8 cellular contexts compared by ENCODE assay signal in genomic region chr6:155174576-155175174, GRCh38.
DNase-seq lines count a peak whose midpoint lies in the region; ATAC-seq, FAIRE-seq and TF ChIP-seq lines count a peak whose summit lies in the region.

No MANE protein-coding gene starts in this region.

- in situ Hi-C loops in K562 (cut with MboI): loop anchor here (5.0 kb wide), 2 partner anchors 242 to 497 kb away; no protein-coding TSS in a partner anchor

- FAIRE-seq in K562 (lab: Jason Lieb, UNC): peak; percentile 85

- WGBS in K562 (ENCODE audit: insufficient coverage, low coverage, missing lambda C conversion rate): 13% methylated on average over 11 of the region's 11 CpGs

- H3K4me3 ChIP-seq in BJ (ENCODE audit: low read depth, low read length): no peak overlapping the region
- no peak overlapping the region for H3K4me3 ChIP-seq in K562

- DNase-seq in BJ (ENCODE audit: low read depth) (no peak), NCI-H2081 treated with DMSO at 0.1 percent for 48 hours (lab: John Stamatoyannopoulos, UW) (peak; percentile 80), T-helper 9 cell (peak; percentile 21), K562 (ENCODE audit: extremely low read depth in 1 of 4, low spot score in 3 of 4) (peak; percentile 60 to 83 (median 72)), iPS-NIHi11 (ENCODE audit: low spot score) (peak; percentile 85)
- peak; percentile 42 to 54 for DNase-seq in stimulated activated CD4-positive, alpha-beta T cell treated with anti-CD3 and anti-CD28 coated beads, Interleukin-2, amount 100 ng/mL, for 48 hours

- peak overlapping the region; percentile 41; the same call in 1 of the 2 replicates for H2AFZ ChIP-seq in K562 (ENCODE audit: low read depth, low read length)

- no peak overlapping the region for H3K4me2 ChIP-seq in K562 (ENCODE audit: insufficient read depth, low read length)

- H4K20me1 ChIP-seq in K562 (replicated peaks; ENCODE audit: control insufficient read depth, insufficient read depth, low read length): no peaks in the 10 kb centered on the region

- BruUV-seq in K562 (replicated peaks; lab: Mats Ljungman, UMichigan): no TSS peak

- no peak for TF ChIP-seq EP300 in K562 (IDR thresholded peaks at IDR 0.05; ENCODE audit: low read length)

- ATAC-seq in GM19035 (IDR thresholded peaks at IDR 0.05; ENCODE audit: unreplicated experiment) (peak; percentile 48), HG03108 (IDR thresholded peaks at IDR 0.05; ENCODE audit: unreplicated experiment) (peak; percentile 37), K562 (peak; percentile 98)

- TF ChIP-seq CTCF in BJ (IDR thresholded peaks at IDR 0.05; ENCODE audit: insufficient read depth, low read depth, low read length) (peak; percentile 67), K562 (IDR thresholded peaks at IDR 0.05 in 2 of 3, conservative IDR thresholded peaks at IDR 0.05 in 1 of 3; ENCODE audit: insufficient read depth in 2 of 3, low read depth in 1 of 3, low read length in 3 of 3) (peak; percentile 71 to 79 (median 79))

- CTCF ChIA-PET in BJ (lab: Yijun Ruan, JAX): interaction anchor here (0.7 to 10.3 kb wide), 15 partner anchors 9 to 500 kb away, joined by 3 to 161 read pairs (median 4); no protein-coding TSS in a partner anchor
- CTCF ChIA-PET in K562 (lab: Yijun Ruan, JAX; ENCODE audit: low intra/inter-chr PET ratio): interaction anchor here (1.2 to 3.9 kb wide), 4 partner anchors 246 to 1020 kb away, joined by 8 to 34 read pairs (median 16); no protein-coding TSS in a partner anchor

- no peak overlapping the region for H3K9ac ChIP-seq in K562 (ENCODE audit: insufficient read depth in 1 of 2, low read depth in 2 of 2, low read length in 2 of 2)

- H3K4me1 ChIP-seq in K562 (replicated peaks in 1 of 2; ENCODE audit: control insufficient read depth in 2 of 2, insufficient read depth in 2 of 2, low read length in 2 of 2): peaks cover 0 to 2% of the 10 kb centered on the region in 2 experiments; a peak in 1 of 5 replicates

- no peaks in the 10 kb centered on the region for H3K9me1 ChIP-seq in K562 (ENCODE audit: control insufficient read depth, insufficient read depth, low read length)

- H3K9me3 ChIP-seq in K562 (replicated peaks; ENCODE audit: control insufficient read depth, insufficient read depth, low read depth, low read length): no peaks in the 10 kb centered on the region

- intact Hi-C loops in K562 (cut with micrococcal nuclease): loop anchor here (1.0 to 5.0 kb wide), 4 partner anchors 246 to 1022 kb away; no protein-coding TSS in a partner anchor

- no peak for TF ChIP-seq POLR2A in K562 (conservative IDR thresholded peaks at IDR 0.05)

- TF ChIP-seq RAD21 in K562 (CRISPR knock-in tag; conservative IDR thresholded peaks at IDR 0.05 in 1 of 2, IDR thresholded peaks at IDR 0.05 in 1 of 2): peak; percentile 79 to 94

- H3K27me3 ChIP-seq in BJ (ENCODE audit: control insufficient read depth, insufficient read depth, low read length) (no peaks in the 10 kb centered on the region), K562 (ENCODE audit: control insufficient read depth in 2 of 2, insufficient read depth in 2 of 2, low read length in 2 of 2) (peaks cover 5 to 15% of the 10 kb centered on the region in 2 experiments; a peak in 3 of 5 replicates)

- POLR2A ChIA-PET in BJ (lab: Charles Lee): interaction anchor here (0.8 kb wide), 1 partner anchor 307 kb away, joined by 4 read pairs; no protein-coding TSS in a partner anchor
- POLR2A ChIA-PET in K562 (lab: Yijun Ruan, JAX): no interaction called here

- no peaks in the 10 kb centered on the region for H3K79me2 ChIP-seq in K562 (ENCODE audit: control insufficient read depth, insufficient read depth, low read length)

- no peak overlapping the region for H3K27ac ChIP-seq in K562 (ENCODE audit: extremely low read depth, low read depth, low read length)

- no peaks in the 10 kb centered on the region; the same call in 1 of the 2 replicates for H3K36me3 ChIP-seq in BJ (ENCODE audit: control insufficient read depth, insufficient read depth, low read length)
- H3K36me3 ChIP-seq in K562 (ENCODE audit: control insufficient read depth, insufficient read depth, low read length): no peaks in the 10 kb centered on the region

TF ChIP-seq in K562, 482 proteins besides CTCF, POLR2A, EP300 and RAD21 (continues in another document):
- TF ChIP-seq ZSCAN32 (CRISPR knock-in tag; IDR thresholded peaks at IDR 0.05) (no peak), MTA3 (IDR thresholded peaks at IDR 0.05; ENCODE audit: borderline replicate concordance) (no peak), SMC3 (conservative IDR thresholded peaks at IDR 0.05; ENCODE audit: insufficient read depth, low read depth, low read length) (peak; percentile 66), ETV1 (tag; conservative IDR thresholded peaks at IDR 0.05; ENCODE audit: low read depth) (no peak), NR2C1 (IDR thresholded peaks at IDR 0.05) (no peak), NR2C1 (tag; IDR thresholded peaks at IDR 0.05) (no peak), STAG1 (CRISPR knock-in tag; IDR thresholded peaks at IDR 0.05; ENCODE audit: borderline replicate concordance) (peak; percentile 28; the same call in 1 of the 2 replicates), E2F6 (IDR thresholded peaks at IDR 0.05; ENCODE audit: borderline replicate concordance in 1 of 2, extremely low read depth in 1 of 2, insufficient read depth in 1 of 2, insufficient read length in 1 of 2, low read depth in 1 of 2, low read length in 1 of 2, poor library complexity in 1 of 2, severe bottlenecking in 1 of 2) (no peak), POLR3A (IDR thresholded peaks at IDR 0.05; ENCODE audit: borderline replicate concordance, extremely low read depth, insufficient read depth, insufficient read length) (no peak), C11orf30 (IDR thresholded peaks at IDR 0.05; ENCODE audit: low read depth) (peak; percentile 52; the same call in 1 of the 2 replicates), OTX1 (CRISPR knock-in tag; IDR thresholded peaks at IDR 0.05) (no peak), DNMT1 (IDR thresholded peaks at IDR 0.05) (no peak), TRIM24 (IDR thresholded peaks at IDR 0.05) (no peak), TFAP4 (CRISPR knock-in tag; IDR thresholded peaks at IDR 0.05; ENCODE audit: borderline replicate concordance) (no peak; the same call in 1 of the 2 replicates), KAT7 (CRISPR knock-in tag; IDR thresholded peaks at IDR 0.05; ENCODE audit: borderline replicate concordance) (no peak), U2AF1 (optimal IDR thresholded peaks at IDR 0.05; ENCODE audit: low read depth, low read length) (no peak), NR0B1 (IDR thresholded peaks at IDR 0.05; ENCODE audit: partially characterized antibody) (no peak), MAFG (tag; conservative IDR thresholded peaks at IDR 0.05) (peak; percentile 79), ZNF282 (CRISPR knock-in tag; IDR thresholded peaks at IDR 0.05) (no peak), ELK1 (CRISPR knock-in tag; IDR thresholded peaks at IDR 0.05) (no peak), ERF (CRISPR knock-in tag; IDR thresholded peaks at IDR 0.05) (no peak), ZNF699 (CRISPR knock-in tag; IDR thresholded peaks at IDR 0.05; ENCODE audit: insufficient replicate concordance) (no peak), MBD1 (CRISPR knock-in tag; IDR thresholded peaks at IDR 0.05) (no peak), ZNF124 (CRISPR knock-in tag; IDR thresholded peaks at IDR 0.05) (no peak)

Comparison
In these comparisons a context has a peak if more than half of its experiments do, and no peak if none do; other contexts are left out.
1. ATAC-seq: peak in every context shown above with its lines; median percentile 98 in K562; 48 in GM19035; 37 in HG03108.